Comparison of ENCODE assay signal across 1 cellular context in the genomic region with DNA sequence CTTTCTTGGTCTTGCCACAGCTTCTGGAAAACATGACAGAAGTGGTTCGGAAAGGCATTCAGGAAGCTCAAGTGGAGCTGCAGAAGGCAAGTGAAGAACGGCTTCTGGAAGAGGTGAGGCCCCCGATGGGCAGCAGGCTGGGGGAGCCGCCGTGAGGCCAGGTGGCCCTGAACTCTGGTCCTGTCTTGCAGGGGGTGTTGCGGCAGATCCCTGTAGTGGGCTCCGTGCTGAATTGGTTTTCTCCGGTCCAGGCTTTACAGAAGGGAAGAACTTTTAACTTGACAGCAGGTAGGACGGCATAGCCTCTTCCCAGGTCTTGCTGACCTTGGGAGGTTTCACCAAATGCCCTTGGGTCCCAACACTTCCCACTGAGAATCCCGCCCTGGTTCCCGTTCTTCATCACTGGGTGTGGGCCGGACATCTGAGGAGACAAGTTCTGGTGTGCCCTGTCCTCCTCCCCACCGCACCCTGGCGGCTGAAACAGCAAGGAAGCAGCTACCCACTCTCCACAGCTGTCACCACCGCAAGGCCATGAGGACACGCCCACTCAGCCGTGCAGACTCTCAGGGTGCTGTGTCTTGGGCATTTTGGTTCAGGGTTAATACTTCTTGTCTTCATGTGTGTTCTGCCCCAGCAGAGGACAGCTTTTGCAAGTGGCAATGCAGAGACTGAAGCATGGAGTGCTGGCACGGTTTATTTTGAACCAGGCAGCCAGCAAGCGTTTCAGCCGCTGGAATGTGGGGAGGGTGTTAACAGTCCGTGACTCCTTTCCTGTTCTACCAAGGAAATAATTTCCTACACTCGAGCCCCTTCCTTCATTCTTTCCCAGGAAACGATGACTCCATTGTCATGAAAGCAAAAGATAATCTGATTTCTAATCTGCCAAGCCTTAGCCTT.
TF ChIP-seq lines count a peak whose summit lies in the region.

No MANE protein-coding gene starts in this region.

TF ChIP-seq in GM12878, 131 proteins besides CTCF, POLR2A, EP300 and RAD21:
- no peak for TF ChIP-seq MYB (IDR thresholded peaks at IDR 0.05; ENCODE audit: borderline replicate concordance, low read depth, low read length)
- no peak for TF ChIP-seq ZNF592 (IDR thresholded peaks at IDR 0.05)
- no peak for TF ChIP-seq CREM (IDR thresholded peaks at IDR 0.05; ENCODE audit: low read depth)
- TF ChIP-seq SMAD1 (IDR thresholded peaks at IDR 0.05; ENCODE audit: low read depth, partially characterized antibody): no peak
- no peak for TF ChIP-seq MEF2A (IDR thresholded peaks at IDR 0.05; ENCODE audit: insufficient read depth, low read depth, low read length)
- no peak for TF ChIP-seq E2F4 (IDR thresholded peaks at IDR 0.05; ENCODE audit: low read depth, low read length)
- no peak for TF ChIP-seq HSF1 (IDR thresholded peaks at IDR 0.05; ENCODE audit: low read depth, low read length)
- TF ChIP-seq ZBTB33 (IDR thresholded peaks at IDR 0.05): no peak
TF ChIP-seq in GM12878: peak in this region for 0.
